1 cellular context compared by ENCODE assay signal in the genomic region with DNA sequence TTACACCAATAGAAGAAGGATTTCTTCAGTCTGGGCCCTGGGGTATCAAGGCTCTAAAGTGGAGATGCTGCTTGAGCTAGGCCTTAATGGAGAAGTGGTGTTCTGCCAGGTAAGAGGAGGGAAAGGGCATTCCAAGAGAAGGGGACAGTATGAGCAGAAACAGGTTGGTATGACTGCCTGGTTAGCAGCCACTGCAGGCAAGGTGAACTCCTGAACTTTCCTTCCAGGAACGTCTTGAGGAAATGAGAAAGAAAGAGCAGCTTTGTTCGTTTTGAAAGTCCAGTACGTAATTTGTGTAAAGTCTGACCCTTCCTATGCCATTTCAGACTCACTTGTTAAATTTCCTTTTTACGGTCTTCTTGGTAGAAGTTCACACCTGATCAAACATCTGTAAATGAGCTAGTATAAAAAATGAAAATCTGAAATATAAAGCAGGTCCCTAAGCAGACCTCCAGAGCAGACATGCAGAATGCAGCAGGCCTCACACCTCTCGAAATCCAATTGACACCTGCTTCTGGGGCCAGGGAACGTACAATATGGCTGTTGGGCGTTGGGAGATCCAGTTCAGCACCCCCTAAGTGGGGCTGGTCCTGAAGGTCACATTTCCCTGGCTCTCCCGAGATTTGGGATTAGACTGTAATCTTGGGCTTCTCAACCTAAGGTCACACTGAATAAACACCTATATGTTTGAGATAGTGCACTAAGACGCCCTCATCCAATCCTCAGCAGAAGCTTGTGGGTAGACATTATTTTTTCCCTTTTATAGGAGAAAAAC.
TF ChIP-seq lines count a peak whose summit lies in the region.

No MANE protein-coding gene starts in this region.

TF ChIP-seq in endothelial cell of umbilical vein, 7 proteins besides CTCF, POLR2A, EP300 and RAD21 (continued from another document):
- no peak for TF ChIP-seq JUN (IDR thresholded peaks at IDR 0.05; ENCODE audit: borderline replicate concordance, insufficient read depth, insufficient read length, low read depth)
